Comparison of ENCODE assay signal across 1 cellular context in the genomic region with DNA sequence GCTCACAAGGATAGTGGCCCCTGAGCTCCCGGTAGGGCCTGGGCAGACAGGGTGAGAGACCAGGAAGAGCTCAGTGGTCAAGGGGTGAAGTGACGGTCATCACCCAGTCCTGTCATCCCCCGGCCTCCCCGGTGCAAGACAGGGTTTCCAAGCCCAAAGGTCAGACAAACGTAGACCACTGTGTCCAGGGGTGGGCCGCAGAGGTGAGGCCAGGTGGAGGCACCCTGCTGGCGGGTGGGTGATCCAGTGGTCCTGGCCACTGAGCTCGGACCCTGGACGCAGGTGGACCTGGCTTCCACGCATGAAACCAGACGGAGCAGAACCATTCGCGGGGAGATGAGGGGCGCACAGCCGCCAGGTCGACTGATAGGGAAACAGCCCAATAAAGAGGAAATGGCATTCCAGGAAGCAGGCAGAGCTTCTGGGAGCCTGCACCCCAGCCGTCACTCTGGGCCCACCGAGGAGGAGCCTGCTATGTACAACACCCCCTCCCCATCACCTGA.
TF ChIP-seq lines count a peak whose summit lies in the region.

No MANE protein-coding gene starts in this region.

TF ChIP-seq in HepG2, 621 proteins besides CTCF, POLR2A, EP300 and RAD21:
- TF ChIP-seq RXRA (CRISPR knock-in tag; IDR thresholded peaks at IDR 0.05) (no peak), RARA (CRISPR knock-in tag; IDR thresholded peaks at IDR 0.05) (peak; percentile 67), HOXA7 (CRISPR knock-in tag; IDR thresholded peaks at IDR 0.05) (no peak), SSRP1 (CRISPR knock-in tag; IDR thresholded peaks at IDR 0.05) (no peak), ZSCAN25 (CRISPR knock-in tag; IDR thresholded peaks at IDR 0.05) (peak; percentile 87; the same call in 1 of the 2 replicates), HDAC1 (CRISPR knock-in tag; IDR thresholded peaks at IDR 0.05) (peak; percentile 53; the same call in 1 of the 2 replicates), PBX2 (CRISPR knock-in tag; IDR thresholded peaks at IDR 0.05) (no peak), ETV5 (CRISPR knock-in tag; IDR thresholded peaks at IDR 0.05; ENCODE audit: borderline replicate concordance) (no peak), HNF4G (IDR thresholded peaks at IDR 0.05; ENCODE audit: borderline replicate concordance, low read depth, low read length) (0 out of 2 replicates have a peak, but pooled peaks have one; percentile 7), HNF4G (CRISPR knock-in tag; IDR thresholded peaks at IDR 0.05; ENCODE audit: borderline replicate concordance, low read depth) (no peak), HNF4A (CRISPR knock-in tag; IDR thresholded peaks at IDR 0.05) (peak; percentile 19; the same call in 1 of the 2 replicates), SALL1 (CRISPR knock-in tag; IDR thresholded peaks at IDR 0.05) (peak; percentile 24; the same call in 1 of the 2 replicates), MTA1 (CRISPR knock-in tag; IDR thresholded peaks at IDR 0.05; ENCODE audit: borderline replicate concordance) (peak; percentile 55; the same call in 1 of the 2 replicates), ZNF687 (CRISPR knock-in tag; IDR thresholded peaks at IDR 0.05) (peak; percentile 35; the same call in 1 of the 2 replicates), NFE2L1 (CRISPR knock-in tag; IDR thresholded peaks at IDR 0.05; ENCODE audit: borderline replicate concordance) (no peak), ZBTB7A (CRISPR knock-in tag; IDR thresholded peaks at IDR 0.05) (0 out of 2 replicates have a peak, but pooled peaks have one; percentile 26)
- TF ChIP-seq, protein P1, sequence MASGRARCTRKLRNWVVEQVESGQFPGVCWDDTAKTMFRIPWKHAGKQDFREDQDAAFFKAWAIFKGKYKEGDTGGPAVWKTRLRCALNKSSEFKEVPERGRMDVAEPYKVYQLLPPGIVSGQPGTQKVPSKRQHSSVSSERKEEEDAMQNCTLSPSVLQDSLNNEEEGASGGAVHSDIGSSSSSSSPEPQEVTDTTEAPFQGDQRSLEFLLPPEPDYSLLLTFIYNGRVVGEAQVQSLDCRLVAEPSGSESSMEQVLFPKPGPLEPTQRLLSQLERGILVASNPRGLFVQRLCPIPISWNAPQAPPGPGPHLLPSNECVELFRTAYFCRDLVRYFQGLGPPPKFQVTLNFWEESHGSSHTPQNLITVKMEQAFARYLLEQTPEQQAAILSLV (CRISPR knock-in tag; IDR thresholded peaks at IDR 0.05; ENCODE audit: borderline replicate concordance): peak; percentile 27; the same call in 1 of the 2 replicates
- TF ChIP-seq, protein P2, sequence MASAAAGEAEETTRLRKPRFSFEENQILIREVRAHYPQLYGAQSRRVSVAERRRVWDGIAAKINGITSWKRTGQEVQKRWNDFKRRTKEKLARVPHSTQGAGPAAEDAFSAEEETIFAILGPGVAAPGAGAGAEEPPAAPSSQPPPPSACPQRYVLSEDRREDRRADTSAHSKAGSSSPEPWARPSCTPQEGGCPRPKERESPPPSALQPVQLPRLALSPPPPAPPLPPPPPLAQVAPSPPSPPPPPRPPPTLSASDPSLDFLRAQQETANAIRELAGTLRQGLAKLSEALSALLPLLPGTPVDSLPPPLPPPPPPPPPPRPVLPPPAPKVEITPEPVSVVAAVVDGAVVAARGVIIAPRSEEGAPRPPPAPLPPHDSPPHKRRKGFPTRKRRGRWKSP (CRISPR knock-in tag; IDR thresholded peaks at IDR 0.05): no peak
